13 cellular contexts compared by ENCODE assay signal in the genomic region with DNA sequence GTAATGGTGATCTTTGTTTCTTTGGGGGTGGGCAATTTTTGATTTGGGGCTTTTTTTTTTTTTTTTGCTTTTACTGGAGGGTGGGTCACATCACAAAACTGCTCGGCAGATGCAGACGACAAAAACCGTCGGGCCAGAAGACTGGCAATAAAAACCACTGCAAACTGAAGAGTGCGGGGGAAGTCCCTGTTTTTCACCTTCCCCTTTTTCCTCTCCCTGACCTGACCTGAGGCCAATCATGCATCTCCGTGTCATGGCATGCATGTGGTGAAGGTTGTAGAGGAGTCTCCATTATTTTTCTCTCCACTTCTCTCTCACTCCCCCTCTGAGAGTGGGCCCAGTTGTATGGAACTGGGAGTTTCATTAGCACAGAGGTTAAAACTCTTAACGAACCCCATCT. TPM values are rescaled to one million over a fixed set of nuclear protein-coding genes. Genes with fewer than 3 reads are reported as not detected.
DNase-seq lines count a peak whose midpoint lies in the region; ATAC-seq and TF ChIP-seq lines count a peak whose summit lies in the region.
"Had no signal": no experiment of that assay in that cellular context is flagged by ENCODE, and none has a peak within 500 bp of the region (broad histone marks: within the 10 kb centered on the region; RNA-seq: fewer than 3 reads in every experiment).

No MANE protein-coding gene starts in this region.

- no peaks in the 10 kb centered on the region for H4K20me1 ChIP-seq in PC-9 (ENCODE audit: insufficient read depth)

- CTCF ChIA-PET in PC-9 (lab: Charles Lee): interaction anchor here (0.6 kb wide), 1 partner anchor 926 kb away, joined by 3 read pairs; no protein-coding TSS in a partner anchor

- H3K27ac ChIP-seq in PC-9: no peak overlapping the region

- no peaks in the 10 kb centered on the region for H3K36me3 ChIP-seq in PC-9 (ENCODE audit: low read depth)

- no peaks in the 10 kb centered on the region for H3K36me3 Mint-ChIP-seq in HFFc6 (ENCODE audit: low read depth)
- H3K36me3 Mint-ChIP-seq: stimulated activated effector memory CD8-positive, alpha-beta T cell treated with anti-CD3 and anti-CD28 coated beads, Interleukin-12 subunit alpha, Interleukin-12 subunit beta, amount 100 ng/mL, for 72 hours had no signal

- no peaks in the 10 kb centered on the region for H3K4me1 ChIP-seq in PC-9 (replicated peaks; ENCODE audit: insufficient read depth)

- no peaks in the 10 kb centered on the region for H3K9me2 ChIP-seq in PC-9 (ENCODE audit: insufficient read depth)

- no peak overlapping the region for H3K4me3 Mint-ChIP-seq in HFFc6
- H3K4me3 Mint-ChIP-seq: stimulated activated effector memory CD8-positive, alpha-beta T cell treated with anti-CD3 and anti-CD28 coated beads, Interleukin-12 subunit alpha, Interleukin-12 subunit beta, amount 100 ng/mL, for 72 hours had no signal

- no peaks in the 10 kb centered on the region for H3K27me3 ChIP-seq in PC-9 (ENCODE audit: insufficient read depth, low read depth)

- DNase-seq in PC-9: no peak
- no peak for DNase-seq in T-helper 1 cell
- no peak for DNase-seq in HFFc6
- no peak for DNase-seq in HUDEP-2 (lab: John Stamatoyannopoulos, UW; ENCODE audit: unreplicated experiment in 76 of 76)
- DNase-seq in NCI-H1436 (lab: John Stamatoyannopoulos, UW): no peak
- DNase-seq: activated CD8-positive, alpha-beta memory T cell treated with anti-CD3 and anti-CD28 coated beads, Interleukin-2, amount 50 U/mL, for 4 hours; NCI-H526; SHP77 treated with DMSO at 0.1 percent for 48 hours had no signal

- TF ChIP-seq CTCF in PC-9 (conservative IDR thresholded peaks at IDR 0.05): no peak
- TF ChIP-seq CTCF in HFFc6 (IDR thresholded peaks at IDR 0.05): no peak

- H3K4me1 Mint-ChIP-seq in HFFc6 (ENCODE audit: low read depth): no peaks in the 10 kb centered on the region
- H3K4me1 Mint-ChIP-seq: stimulated activated effector memory CD8-positive, alpha-beta T cell treated with anti-CD3 and anti-CD28 coated beads, Interleukin-12 subunit alpha, Interleukin-12 subunit beta, amount 100 ng/mL, for 72 hours had no signal

- POLR2A ChIA-PET in PC-9 (lab: Charles Lee; ENCODE audit: unreplicated experiment): no interaction called here

- H3K4me2 ChIP-seq in PC-9: no peak overlapping the region

- no peak overlapping the region for H3K27ac Mint-ChIP-seq in HFFc6
- H3K27ac Mint-ChIP-seq: progenitor cell of endocrine pancreas; stimulated activated effector memory CD8-positive, alpha-beta T cell treated with anti-CD3 and anti-CD28 coated beads, Interleukin-12 subunit alpha, Interleukin-12 subunit beta, amount 100 ng/mL, for 72 hours had no signal

- intact Hi-C loops in PC-9 (cut with micrococcal nuclease; ENCODE audit: unreplicated experiment): no loop called here

- peaks cover 3% of the 10 kb centered on the region for H3K27me3 Mint-ChIP-seq in HFFc6 (ENCODE audit: insufficient read depth)
- H3K27me3 Mint-ChIP-seq: progenitor cell of endocrine pancreas had no signal

- no peaks in the 10 kb centered on the region for H3F3A ChIP-seq in PC-9 (ENCODE audit: insufficient read depth, low read depth)

- BruUV-seq in PC-9 (replicated peaks; lab: Mats Ljungman, UMichigan): no TSS peak

- H3K9me3 Mint-ChIP-seq in HFFc6: no peaks in the 10 kb centered on the region
- H3K9me3 Mint-ChIP-seq: stimulated activated effector memory CD8-positive, alpha-beta T cell treated with anti-CD3 and anti-CD28 coated beads, Interleukin-12 subunit alpha, Interleukin-12 subunit beta, amount 100 ng/mL, for 72 hours had no signal

- H2AFZ ChIP-seq in PC-9: peak overlapping the region; percentile 48; the same call in 1 of the 2 replicates

- no peaks in the 10 kb centered on the region for H3K79me2 ChIP-seq in PC-9 (ENCODE audit: low read depth)

- H3K9me3 ChIP-seq in PC-9 (ENCODE audit: insufficient read depth, low read depth): no peaks in the 10 kb centered on the region

- ATAC-seq in GM18858 (IDR thresholded peaks at IDR 0.05; ENCODE audit: unreplicated experiment): peak; percentile 89
- ATAC-seq in GM21526 (IDR thresholded peaks at IDR 0.05; ENCODE audit: low FRiP score, unreplicated experiment): peak; percentile 76
- peak; percentile 94 for ATAC-seq in HG03066 (IDR thresholded peaks at IDR 0.05; ENCODE audit: low read depth, unreplicated experiment)
- ATAC-seq: stimulated activated effector memory CD8-positive, alpha-beta T cell treated with anti-CD3 and anti-CD28 coated beads, Interleukin-12 subunit alpha, Interleukin-12 subunit beta, amount 100 ng/mL, for 72 hours had no signal

- no peak overlapping the region for H3K4me3 ChIP-seq in PC-9

RNA-seq across cellular contexts. Expression of gene AP5M1, which starts 57.5 kb away (rescaled TPM):
- 18.5 and 28.3 TPM in 2 replicates for total RNA-seq in PC-9 (2021)
- 10 to 100 TPM; 37.2 to 54.9 (median 44.9) TPM for total RNA-seq in HFFc6 (2021; fragmentation: NEBNext Ultra II Directional; extraction: Animal tissue kit (Norgen Biotek cat#: 25700))

RNA-seq across cellular contexts. Expression of gene EXOC5, which starts 57.5 kb away (rescaled TPM):
- total RNA-seq in PC-9 (2021): 38.2 and 51.0 TPM in 2 replicates
- 100 to 1,000 TPM; 102 to 117 (median 111) TPM for total RNA-seq in HFFc6 (2021; fragmentation: NEBNext Ultra II Directional; extraction: Animal tissue kit (Norgen Biotek cat#: 25700))
